23 cellular contexts compared by ENCODE assay signal in genomic region chr7:81441750-81442149, GRCh38.
"Had no signal": no experiment of that assay in that cellular context is flagged by ENCODE, and none has a peak within 500 bp of the region (broad histone marks: within the 10 kb centered on the region; RNA-seq: fewer than 3 reads in every experiment).

No MANE protein-coding gene starts in this region.

- H3K27ac Mint-ChIP-seq: naive thymus-derived CD4-positive, alpha-beta T cell; natural killer cell treated with Interleukin-12 subunit alpha and Interleukin-12 subunit beta and Interleukin-15 and Interleukin-18, amount 100 ng/mL, for 72 hours; progenitor cell of endocrine pancreas; stimulated activated effector memory CD8-positive, alpha-beta T cell treated with anti-CD3 and anti-CD28 coated beads, Interleukin-12 subunit alpha, Interleukin-12 subunit beta, amount 100 ng/mL, for 72 hours; stimulated activated naive CD8-positive, alpha-beta T cell treated with anti-CD3 and anti-CD28 coated beads, Interleukin-15, Interleukin-2, amounts not matched to agents 100 ng/mL and 50 ng/mL, for 24 hours had no signal

- H3K36me3 ChIP-seq: left ventricle myocardium inferior, ovary, right atrium auricular region, right lobe of liver, suprapubic skin, thoracic aorta, tibial artery, upper lobe of right lung had no signal

- H3K4me1 ChIP-seq: left ventricle myocardium inferior, right atrium auricular region, right lobe of liver, suprapubic skin, tibial artery, upper lobe of right lung had no signal

- ATAC-seq: mucosa of descending colon; naive thymus-derived CD4-positive, alpha-beta T cell; natural killer cell treated with Interleukin-12 subunit alpha and Interleukin-12 subunit beta and Interleukin-15 and Interleukin-18, amount 100 ng/mL, for 72 hours; right lobe of liver; stimulated activated effector memory CD8-positive, alpha-beta T cell treated with anti-CD3 and anti-CD28 coated beads, Interleukin-12 subunit alpha, Interleukin-12 subunit beta, amount 100 ng/mL, for 72 hours; upper lobe of right lung had no signal

- H3K27me3 Mint-ChIP-seq: naive thymus-derived CD4-positive, alpha-beta T cell; natural killer cell treated with Interleukin-12 subunit alpha and Interleukin-12 subunit beta and Interleukin-15 and Interleukin-18, amount 100 ng/mL, for 72 hours; progenitor cell of endocrine pancreas; stimulated activated naive CD8-positive, alpha-beta T cell treated with anti-CD3 and anti-CD28 coated beads, Interleukin-15, Interleukin-2, amounts not matched to agents 100 ng/mL and 50 ng/mL, for 24 hours had no signal

- H3K27me3 ChIP-seq: right atrium auricular region, right lobe of liver, suprapubic skin, tibial artery, upper lobe of right lung had no signal

- H3K4me3 ChIP-seq: left ventricle myocardium inferior, lung, mucosa of descending colon, ovary, right atrium auricular region, right lobe of liver, skin epidermis, suprapubic skin, thoracic aorta, tibial artery, upper lobe of right lung had no signal

- H3K4me3 Mint-ChIP-seq: naive thymus-derived CD4-positive, alpha-beta T cell; natural killer cell treated with Interleukin-12 subunit alpha and Interleukin-12 subunit beta and Interleukin-15 and Interleukin-18, amount 100 ng/mL, for 72 hours; stimulated activated effector memory CD8-positive, alpha-beta T cell treated with anti-CD3 and anti-CD28 coated beads, Interleukin-12 subunit alpha, Interleukin-12 subunit beta, amount 100 ng/mL, for 72 hours; stimulated activated naive CD8-positive, alpha-beta T cell treated with anti-CD3 and anti-CD28 coated beads, Interleukin-15, Interleukin-2, amounts not matched to agents 100 ng/mL and 50 ng/mL, for 24 hours had no signal

- DNase-seq: islet precursor cell; left ventricle myocardium inferior; mesendoderm; midbrain; mucosa of descending colon; naive thymus-derived CD4-positive, alpha-beta T cell; ovary; right lobe of liver; stimulated activated CD4-positive, alpha-beta T cell treated with anti-CD3 and anti-CD28 coated beads, Interleukin-12 subunit alpha, Interleukin-12 subunit beta, amount 100 ng/mL, for 4 hours; stimulated activated CD4-positive, alpha-beta T cell treated with anti-CD3 and anti-CD28 coated beads, Interleukin-15, amount 100 ng/mL, for 24 hours; stimulated activated CD4-positive, alpha-beta T cell treated with anti-CD3 and anti-CD28 coated beads, Interleukin-4, amount 100 ng/mL, for 24 hours; stimulated activated naive CD4-positive, alpha-beta T cell; tibial artery; upper lobe of right lung had no signal

- H3K9me3 ChIP-seq: left ventricle myocardium inferior, mucosa of descending colon, ovary, right atrium auricular region, right lobe of liver, suprapubic skin, thoracic aorta, tibial artery, upper lobe of right lung had no signal

- H3K4me1 Mint-ChIP-seq: stimulated activated effector memory CD8-positive, alpha-beta T cell treated with anti-CD3 and anti-CD28 coated beads, Interleukin-12 subunit alpha, Interleukin-12 subunit beta, amount 100 ng/mL, for 72 hours had no signal

- H3K36me3 Mint-ChIP-seq: stimulated activated effector memory CD8-positive, alpha-beta T cell treated with anti-CD3 and anti-CD28 coated beads, Interleukin-12 subunit alpha, Interleukin-12 subunit beta, amount 100 ng/mL, for 72 hours had no signal

- H3K27ac ChIP-seq: left ventricle myocardium inferior, ovary, right atrium auricular region, right lobe of liver, skin epidermis, suprapubic skin, thoracic aorta, tibial artery, upper lobe of right lung had no signal
